14 cellular contexts compared by ENCODE assay signal in the genomic region with DNA sequence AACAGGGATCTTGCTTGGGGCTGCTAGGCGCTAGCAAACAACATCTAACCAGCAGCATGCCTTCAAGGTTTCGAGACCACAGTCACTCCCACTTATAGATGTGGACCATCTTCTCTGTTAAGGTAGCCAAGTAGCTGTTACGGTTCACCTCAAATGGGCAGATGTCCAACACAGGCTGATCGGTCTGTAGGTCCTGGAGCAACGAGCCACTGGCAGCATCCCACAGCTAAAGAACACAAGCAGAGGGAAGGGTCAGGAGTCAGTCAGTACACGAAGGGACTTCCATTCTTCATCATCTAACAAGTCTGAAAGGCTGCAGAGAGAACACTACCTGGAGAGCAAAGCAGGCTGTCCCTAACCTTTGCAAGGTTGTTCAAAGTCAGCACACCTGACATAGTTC.
"Had no signal": no experiment of that assay in that cellular context is flagged by ENCODE, and none has a peak within 500 bp of the region (broad histone marks: within the 10 kb centered on the region; RNA-seq: fewer than 3 reads in every experiment).

No MANE protein-coding gene starts in this region.

- ATAC-seq: activated CD4-positive, CD25-positive, alpha-beta regulatory T cell treated with anti-CD3 and anti-CD28 coated beads, Interleukin-2, amount 50 U/mL, for 24 hours; stimulated activated effector memory CD8-positive, alpha-beta T cell treated with anti-CD3 and anti-CD28 coated beads, Interleukin-12 subunit alpha, Interleukin-12 subunit beta, amount 100 ng/mL, for 72 hours had no signal

- H3K27ac Mint-ChIP-seq: activated CD4-positive, alpha-beta T cell treated with anti-CD3 and anti-CD28 coated beads, Interleukin-2, amount 10 ng/mL, durations not matched to agents 7 days and 5 days; progenitor cell of endocrine pancreas; stimulated activated effector memory CD8-positive, alpha-beta T cell treated with anti-CD3 and anti-CD28 coated beads, Interleukin-12 subunit alpha, Interleukin-12 subunit beta, amount 100 ng/mL, for 72 hours; T-helper 1 cell treated with Interleukin-12 subunit alpha and Interleukin-12 subunit beta and Interleukin-4 antibody, amounts not matched to agents 30 μg/mL and 1 μg/mL, for 36 hours had no signal

- DNase-seq: activated effector memory CD4-positive, alpha-beta T cell treated with anti-CD3 and anti-CD28 coated beads, Interleukin-2, amount 50 U/mL, for 16 hours; activated naive CD4-positive, alpha-beta T cell treated with anti-CD3 and anti-CD28 coated beads, Interleukin-2, amount 50 U/mL, for 16 hours; activated T-cell treated with anti-CD3 and anti-CD28 coated beads, Interleukin-2, amount 50 U/mL, for 48 hours; effector CD4-positive, alpha-beta T cell; gastrocnemius medialis; kidney; left ventricle myocardium inferior; stimulated activated CD4-positive, alpha-beta T cell treated with anti-CD3 and anti-CD28 coated beads, Interleukin-4, amount 100 ng/mL, for 1 hour had no signal

- H3K9me3 Mint-ChIP-seq: activated CD4-positive, alpha-beta T cell treated with anti-CD3 and anti-CD28 coated beads, Interleukin-2, amount 10 ng/mL, durations not matched to agents 7 days and 5 days; stimulated activated effector memory CD8-positive, alpha-beta T cell treated with anti-CD3 and anti-CD28 coated beads, Interleukin-12 subunit alpha, Interleukin-12 subunit beta, amount 100 ng/mL, for 72 hours; T-helper 1 cell treated with Interleukin-12 subunit alpha and Interleukin-12 subunit beta and Interleukin-4 antibody, amounts not matched to agents 30 μg/mL and 1 μg/mL, for 36 hours had no signal

- H3K27me3 Mint-ChIP-seq: activated CD4-positive, alpha-beta T cell treated with anti-CD3 and anti-CD28 coated beads, Interleukin-2, amount 10 ng/mL, durations not matched to agents 7 days and 5 days; progenitor cell of endocrine pancreas had no signal

- H3K9me3 ChIP-seq: gastrocnemius medialis, left ventricle myocardium inferior, right atrium auricular region had no signal

- H3K4me3 ChIP-seq: gastrocnemius medialis, left ventricle myocardium inferior, right atrium auricular region had no signal

- H3K27ac ChIP-seq: gastrocnemius medialis, right atrium auricular region had no signal

- H3K4me3 Mint-ChIP-seq: activated CD4-positive, alpha-beta T cell treated with anti-CD3 and anti-CD28 coated beads, Interleukin-2, amount 10 ng/mL, durations not matched to agents 7 days and 5 days; stimulated activated effector memory CD8-positive, alpha-beta T cell treated with anti-CD3 and anti-CD28 coated beads, Interleukin-12 subunit alpha, Interleukin-12 subunit beta, amount 100 ng/mL, for 72 hours; T-helper 1 cell treated with Interleukin-12 subunit alpha and Interleukin-12 subunit beta and Interleukin-4 antibody, amounts not matched to agents 30 μg/mL and 1 μg/mL, for 36 hours had no signal
